ENCODE assay signal across 1 cellular context in genomic region chr19:10113964-10114650, GRCh38.
TF ChIP-seq lines count a peak whose summit lies in the region.

No MANE protein-coding gene starts in this region.

TF ChIP-seq in WTC11, 78 proteins besides CTCF, POLR2A, EP300 and RAD21 (continued from another document):
- TF ChIP-seq MXD4 (CRISPR knock-in tag; IDR thresholded peaks at IDR 0.05; ENCODE audit: borderline replicate concordance) (no peak), FOXP4 (CRISPR knock-in tag; IDR thresholded peaks at IDR 0.05) (no peak; the same call in 1 of the 2 replicates), RORB (CRISPR knock-in tag; IDR thresholded peaks at IDR 0.05) (no peak), ZBTB43 (CRISPR knock-in tag; IDR thresholded peaks at IDR 0.05) (no peak), PREB (CRISPR knock-in tag; IDR thresholded peaks at IDR 0.05; ENCODE audit: borderline replicate concordance) (no peak)
